ENCODE assay signal across 14 cellular contexts in genomic region chr11:11313426-11313825, GRCh38. TPM values are rescaled to one million over a fixed set of nuclear protein-coding genes. Genes with fewer than 3 reads are reported as not detected.
A peak's percentile ranks its signal among the peaks of the same experiment; 100 is the strongest.
DNase-seq lines count a peak whose midpoint lies in the region; ATAC-seq, FAIRE-seq and TF ChIP-seq lines count a peak whose summit lies in the region.
"Had no signal": no experiment of that assay in that cellular context is flagged by ENCODE, and none has a peak within 500 bp of the region (broad histone marks: within the 10 kb centered on the region; RNA-seq: fewer than 3 reads in every experiment).

No MANE protein-coding gene starts in this region.

- ATAC-seq in K562, result no peak
- no peak for ATAC-seq in HG03135 (IDR thresholded peaks at IDR 0.05; ENCODE audit: unreplicated experiment)
- no peak for ATAC-seq in GM18861 (IDR thresholded peaks at IDR 0.05; ENCODE audit: unreplicated experiment)
- ATAC-seq: mucosa of descending colon had no signal

- H3K4me2 ChIP-seq in K562 (ENCODE audit: insufficient read depth, low read length) (no peak overlapping the region), keratinocyte (ENCODE audit: control insufficient read depth, extremely low read depth, insufficient read depth, low read depth, low read length) (peak overlapping the region; percentile 26)
- H3K4me2 ChIP-seq: BLaER1, smooth muscle cell had no signal

- dilution Hi-C loops in keratinocyte (cut with MboI; ENCODE audit: extremely low pct_ligation_motif_present, low sequenced_read_pairs), result no loop called here

- H3K9me1 ChIP-seq in K562 (ENCODE audit: control insufficient read depth, insufficient read depth, low read length) (no peaks in the 10 kb centered on the region), keratinocyte (ENCODE audit: control insufficient read depth, extremely low read depth, insufficient read depth, low read length) (no peaks in the 10 kb centered on the region)

- H3K79me2 ChIP-seq in K562 (ENCODE audit: control insufficient read depth, insufficient read depth, low read length) (no peaks in the 10 kb centered on the region), keratinocyte (ENCODE audit: control insufficient read depth, insufficient read depth, low read length) (no peaks in the 10 kb centered on the region)

- H3K9ac ChIP-seq in K562 (ENCODE audit: insufficient read depth in 1 of 2, low read depth in 2 of 2, low read length in 2 of 2), result no peak overlapping the region
- H3K9ac ChIP-seq in keratinocyte (ENCODE audit: control insufficient read depth, extremely low read depth, insufficient read depth, low read length), result no peak overlapping the region
- H3K9ac ChIP-seq: BLaER1 had no signal

- H3K36me3 ChIP-seq in K562 (ENCODE audit: control insufficient read depth, insufficient read depth, low read length), result no peaks in the 10 kb centered on the region
- H3K36me3 ChIP-seq in keratinocyte (ENCODE audit: control insufficient read depth in 2 of 2, extremely low read depth in 1 of 2, insufficient read depth in 2 of 2, low read length in 2 of 2), result no peaks in the 10 kb centered on the region
- H3K36me3 ChIP-seq: BLaER1 had no signal

- no peak for FAIRE-seq in K562 (lab: Jason Lieb, UNC)
- FAIRE-seq in keratinocyte (lab: Jason Lieb, UNC), result peak; percentile 96
- FAIRE-seq: GM12891 had no signal

- TF ChIP-seq CTCF in K562 (IDR thresholded peaks at IDR 0.05 in 2 of 3, conservative IDR thresholded peaks at IDR 0.05 in 1 of 3; ENCODE audit: insufficient read depth in 2 of 3, low read depth in 1 of 3, low read length in 3 of 3), result no peak
- peak in 1 of 3 experiments; percentile 3 for TF ChIP-seq CTCF in keratinocyte (optimal IDR thresholded peaks at IDR 0.05 in 1 of 3, IDR thresholded peaks at IDR 0.05 in 1 of 3, conservative IDR thresholded peaks at IDR 0.05 in 1 of 3; ENCODE audit: extremely low read depth in 1 of 3, insufficient read depth in 2 of 3, low read length in 3 of 3)

- H3K27me3 ChIP-seq in K562 (ENCODE audit: control insufficient read depth in 2 of 2, insufficient read depth in 2 of 2, low read length in 2 of 2) (no peaks in the 10 kb centered on the region), keratinocyte (ENCODE audit: control insufficient read depth, extremely low read depth, insufficient read depth, low read length) (no peaks in the 10 kb centered on the region)
- H3K27me3 ChIP-seq: BLaER1 had no signal

- in situ Hi-C loops in K562 (cut with MboI), result no loop called here

- no TSS peak for BruUV-seq in K562 (replicated peaks; lab: Mats Ljungman, UMichigan)

- H3K27ac ChIP-seq in K562 (ENCODE audit: extremely low read depth, low read depth, low read length) (no peak overlapping the region), keratinocyte (ENCODE audit: control insufficient read depth, insufficient read depth, low read length) (peak overlapping the region; percentile 35)
- H3K27ac ChIP-seq: BLaER1 had no signal

- no peaks in the 10 kb centered on the region for H3K9me3 ChIP-seq in K562 (replicated peaks; ENCODE audit: control insufficient read depth, insufficient read depth, low read depth, low read length)
- no peaks in the 10 kb centered on the region for H3K9me3 ChIP-seq in keratinocyte (ENCODE audit: control insufficient read depth, low read depth, low read length)
- H3K9me3 ChIP-seq: mucosa of descending colon had no signal

- POLR2A ChIA-PET in K562 (lab: Yijun Ruan, JAX), result interaction anchor here (0.8 kb wide), 1 partner anchor 14 kb away, joined by 3 read pairs; no protein-coding TSS in a partner anchor

- no peak for TF ChIP-seq RAD21 in K562 (CRISPR knock-in tag; conservative IDR thresholded peaks at IDR 0.05 in 1 of 2, IDR thresholded peaks at IDR 0.05 in 1 of 2)

- TF ChIP-seq POLR2A in K562 (conservative IDR thresholded peaks at IDR 0.05), result no peak

- CTCF ChIA-PET in K562 (lab: Yijun Ruan, JAX; ENCODE audit: low intra/inter-chr PET ratio), result no interaction called here

- no peak for TF ChIP-seq EP300 in K562 (IDR thresholded peaks at IDR 0.05; ENCODE audit: low read length)

- intact Hi-C loops in K562 (cut with micrococcal nuclease), result no loop called here

- H4K20me1 ChIP-seq in K562 (replicated peaks; ENCODE audit: control insufficient read depth, insufficient read depth, low read length) (no peaks in the 10 kb centered on the region), keratinocyte (ENCODE audit: control insufficient read depth, extremely low read depth, insufficient read depth, low read length) (no peaks in the 10 kb centered on the region)
- H4K20me1 ChIP-seq: BLaER1 had no signal

- no peak overlapping the region for H2AFZ ChIP-seq in K562 (ENCODE audit: low read depth, low read length)
- H2AFZ ChIP-seq in keratinocyte (ENCODE audit: control insufficient read depth, low read length), result no peak overlapping the region

- H3K4me1 ChIP-seq in K562 (replicated peaks in 1 of 2; ENCODE audit: control insufficient read depth in 2 of 2, insufficient read depth in 2 of 2, low read length in 2 of 2) (no peaks in the 10 kb centered on the region), keratinocyte (ENCODE audit: control insufficient read depth, extremely low read depth, insufficient read depth, low read length) (peaks cover 19% of the 10 kb centered on the region)

- DNase-seq in A172 (ENCODE audit: low spot score) (peak; percentile 35), KG1 (lab: John Stamatoyannopoulos, UW) (peak; percentile 26), K562 (ENCODE audit: extremely low read depth in 1 of 4, low spot score in 3 of 4) (peak in 1 of 4 experiments; percentile 3), keratinocyte (ENCODE audit: low read depth, low spot score) (peak; percentile 50), DMS114 treated with DMSO at 0.1 percent for 48 hours (lab: John Stamatoyannopoulos, UW; ENCODE audit: unreplicated experiment) (no peak)
- no peak for DNase-seq in stimulated activated CD4-positive, alpha-beta T cell treated with anti-CD3 and anti-CD28 coated beads, Interleukin-4, amount 100 ng/mL, for 1 hour
- DNase-seq: activated naive CD8-positive, alpha-beta T cell treated with anti-CD3 and anti-CD28 coated beads for 36 hours; erythroblast; mucosa of descending colon had no signal

- WGBS in K562 (ENCODE audit: insufficient coverage, low coverage, missing lambda C conversion rate), result 0% methylated on average over 1 of the region's 1 CpG

- H3K4me3 ChIP-seq in K562, result no peak overlapping the region
- H3K4me3 ChIP-seq in keratinocyte (ENCODE audit: control insufficient read depth in 2 of 3, extremely low read depth in 1 of 3, insufficient read depth in 2 of 3, low read depth in 1 of 3, low read length in 3 of 3), result no peak overlapping the region
- H3K4me3 ChIP-seq: BLaER1, mucosa of descending colon, smooth muscle cell had no signal

TF ChIP-seq in K562, 482 proteins besides CTCF, POLR2A, EP300 and RAD21:
- TF ChIP-seq ZBTB34 (CRISPR knock-in tag; IDR thresholded peaks at IDR 0.05), result no peak
- no peak for TF ChIP-seq TARDBP (IDR thresholded peaks at IDR 0.05)
- peak; percentile 19; the same call in 1 of the 2 replicates for TF ChIP-seq C11orf30 (IDR thresholded peaks at IDR 0.05; ENCODE audit: low read depth)
- no peak for TF ChIP-seq TFAM (CRISPR knock-in tag; conservative IDR thresholded peaks at IDR 0.05)
- TF ChIP-seq MAFG (tag; conservative IDR thresholded peaks at IDR 0.05), result peak; percentile 38; the same call in 1 of the 2 replicates
- TF ChIP-seq DPF2 (IDR thresholded peaks at IDR 0.05), result no peak
- 0 out of 2 replicates have a peak, but pooled peaks have one; percentile 14 for TF ChIP-seq NFE2L1 (tag; IDR thresholded peaks at IDR 0.05; ENCODE audit: borderline replicate concordance, low read depth)
- no peak for TF ChIP-seq ZNF316 (IDR thresholded peaks at IDR 0.05)
- TF ChIP-seq NFE2 (IDR thresholded peaks at IDR 0.05; ENCODE audit: low read depth), result peak; percentile 59; the same call in 1 of the 2 replicates

RNA-seq across cellular contexts. Expression of gene CSNK2A3, which starts 39.6 kb away (rescaled TPM):
- 3.4 and 3.6 TPM in 2 replicates for total RNA-seq in A172 (2014; rRNA removed; shearing (Covaris generic))
- 0.32 and 1.3 TPM in 2 replicates for total RNA-seq in K562 (2011; cell fraction: chromatin; rRNA removed; ENCODE audit: low replicate concordance)
- total RNA-seq in K562 (2011; cell fraction: nucleolus; rRNA removed), result 0.50 TPM in 1 of 2 replicates, not detected in the other
- 0.61 TPM in 1 of 2 replicates, not detected in the other for total RNA-seq in K562 (2011; cell fraction: nucleoplasm; rRNA removed)
- 0.90 and 1.2 TPM in 2 replicates for total RNA-seq in K562 (2014; rRNA removed)
- total RNA-seq in K562 (2014; rRNA removed; fragmentation: Illumina TruSeq; extraction: Trizol), result 4.8 and 5.7 TPM in 2 replicates
- total RNA-seq in K562 (2015; rRNA removed; fragmentation: Illumina TruSeq; extraction: Trizol), result 1.7 and 1.9 TPM in 2 replicates
- total RNA-seq in K562 (2021), result 0.33 and 0.60 TPM in 2 replicates
- polyA plus RNA-seq in K562 (2011; rRNA removed), result 3.0 and 7.0 TPM in 2 replicates
- 0.51 and 0.72 TPM in 2 replicates for polyA plus RNA-seq in K562 (2011; cell fraction: cytosol; rRNA removed)
- polyA plus RNA-seq in K562 (2011; cell fraction: nucleus; rRNA removed), result 0.31 and 1.7 TPM in 2 replicates
- polyA plus RNA-seq in K562 (2012), result 2.2 and 3.0 TPM in 2 replicates
- 5.7 and 6.1 TPM in 2 replicates for polyA plus RNA-seq in K562 (2014; fragmentation: Illumina TruSeq; extraction: Trizol)
- polyA plus RNA-seq in K562 (2014; fragmentation: Nextera tagmentation; extraction: Ambion mirVana), result 1 to 10 TPM; 1.8 to 3.4 TPM
- polyA plus RNA-seq in K562 (2014; rRNA removed), result 0.33 and 1.0 TPM in 2 replicates
- polyA minus RNA-seq in K562 (2011; rRNA and poly(A)+ RNA removed), result 7.6 and 10.0 TPM in 2 replicates
- 1.3 and 1.4 TPM in 2 replicates for polyA minus RNA-seq in K562 (2011; cell fraction: cytosol; rRNA and poly(A)+ RNA removed)
- 0.27 and 1.1 TPM in 2 replicates for polyA minus RNA-seq in K562 (2011; cell fraction: nucleus; rRNA and poly(A)+ RNA removed)
- 1.4 to 2.6 TPM (median 1.8 TPM) in 3 replicates for polyA plus RNA-seq in keratinocyte
- 0.41 TPM for polyA plus RNA-seq in keratinocyte (2011; ENCODE audit: low read depth)
- 2.7 and 5.4 TPM in 2 replicates for polyA plus RNA-seq in keratinocyte (2011; cell fraction: cytosol; rRNA removed)
- 2.4 and 2.8 TPM in 2 replicates for polyA plus RNA-seq in keratinocyte (2011; cell fraction: nucleus; rRNA removed)
- polyA plus RNA-seq in keratinocyte (2012; ENCODE audit: low replicate concordance), result 2.2 and 6.7 TPM in 2 replicates
- 0.39 to 7.1 TPM (median 3.6 TPM) in 3 replicates for polyA minus RNA-seq in keratinocyte
- polyA minus RNA-seq in keratinocyte (2011; cell fraction: cytosol; rRNA and poly(A)+ RNA removed), result not detected
- 5.7 and 6.2 TPM in 2 replicates for polyA minus RNA-seq in keratinocyte (2011; cell fraction: nucleus; rRNA and poly(A)+ RNA removed)

Comparison
In these comparisons a context has a peak if more than half of its experiments do, and no peak if none do; other contexts are left out.
1. DNase-seq: peak in A172 (single experiment), KG1 (single experiment) and keratinocyte (single experiment); none in stimulated activated CD4-positive, alpha-beta T cell treated with anti-CD3 and anti-CD28 coated beads, Interleukin-4, amount 100 ng/mL, for 1 hour (single experiment) and DMS114 treated with DMSO at 0.1 percent for 48 hours (single experiment).